ENCODE assay signal across 24 cellular contexts in genomic region chr2:117661619-117662018, GRCh38.
"Had no signal": no experiment of that assay in that cellular context is flagged by ENCODE, and none has a peak within 500 bp of the region (broad histone marks: within the 10 kb centered on the region; RNA-seq: fewer than 3 reads in every experiment).

No MANE protein-coding gene starts in this region.

- H3K27me3 ChIP-seq: brain microvascular endothelial cell, cardiac muscle cell had no signal

- DNase-seq: activated CD4-positive, alpha-beta memory T cell treated with anti-CD3 and anti-CD28 coated beads, Interleukin-2, amount 10 ng/mL, durations not matched to agents 7 days and 5 days; activated CD4-positive, alpha-beta T cell treated with anti-CD3 and anti-CD28 coated beads for 36 hours; activated CD4-positive, alpha-beta T cell treated with anti-CD3 and anti-CD28 coated beads, Interleukin-2, amount 50 U/mL, for 1 hour; activated gamma-delta T cell; activated naive CD4-positive, alpha-beta T cell treated with anti-CD3 and anti-CD28 coated beads for 36 hours; activated T-cell treated with anti-CD3 and anti-CD28 coated beads for 4 hours; activated T-cell treated with anti-CD3 and anti-CD28 coated beads, Interleukin-2, amount 50 U/mL, for 48 hours; amygdala; brain microvascular endothelial cell; cerebellar nuclear complex; MG63; NCI-H1105 treated with DMSO at 0.1 percent for 48 hours; NCI-H1436 treated with DMSO at 0.1 percent for 48 hours; NCI-H187; NCI-H2081; NCI-H446; NCI-H524 treated with DMSO at 0.1 percent for 48 hours; NCI-H774; T-cell; T-helper 2 cell; T1000 had no signal

- H3K9me3 ChIP-seq: MG63 had no signal

- H3K4me3 ChIP-seq: cardiac muscle cell, MG63 had no signal

- ATAC-seq: activated CD4-positive, alpha-beta T cell treated with anti-CD3 and anti-CD28 coated beads for 36 hours; activated T-helper 17 cell treated with anti-CD3 and anti-CD28 coated beads, Interleukin-2, amount 50 U/mL, for 72 hours; T-cell had no signal

- H3K27ac ChIP-seq: brain microvascular endothelial cell, cardiac muscle cell, VCaP had no signal

- H3K36me3 ChIP-seq: brain microvascular endothelial cell, cardiac muscle cell, MG63 had no signal
